ENCODE assay signal across 1 cellular context in the genomic region with DNA sequence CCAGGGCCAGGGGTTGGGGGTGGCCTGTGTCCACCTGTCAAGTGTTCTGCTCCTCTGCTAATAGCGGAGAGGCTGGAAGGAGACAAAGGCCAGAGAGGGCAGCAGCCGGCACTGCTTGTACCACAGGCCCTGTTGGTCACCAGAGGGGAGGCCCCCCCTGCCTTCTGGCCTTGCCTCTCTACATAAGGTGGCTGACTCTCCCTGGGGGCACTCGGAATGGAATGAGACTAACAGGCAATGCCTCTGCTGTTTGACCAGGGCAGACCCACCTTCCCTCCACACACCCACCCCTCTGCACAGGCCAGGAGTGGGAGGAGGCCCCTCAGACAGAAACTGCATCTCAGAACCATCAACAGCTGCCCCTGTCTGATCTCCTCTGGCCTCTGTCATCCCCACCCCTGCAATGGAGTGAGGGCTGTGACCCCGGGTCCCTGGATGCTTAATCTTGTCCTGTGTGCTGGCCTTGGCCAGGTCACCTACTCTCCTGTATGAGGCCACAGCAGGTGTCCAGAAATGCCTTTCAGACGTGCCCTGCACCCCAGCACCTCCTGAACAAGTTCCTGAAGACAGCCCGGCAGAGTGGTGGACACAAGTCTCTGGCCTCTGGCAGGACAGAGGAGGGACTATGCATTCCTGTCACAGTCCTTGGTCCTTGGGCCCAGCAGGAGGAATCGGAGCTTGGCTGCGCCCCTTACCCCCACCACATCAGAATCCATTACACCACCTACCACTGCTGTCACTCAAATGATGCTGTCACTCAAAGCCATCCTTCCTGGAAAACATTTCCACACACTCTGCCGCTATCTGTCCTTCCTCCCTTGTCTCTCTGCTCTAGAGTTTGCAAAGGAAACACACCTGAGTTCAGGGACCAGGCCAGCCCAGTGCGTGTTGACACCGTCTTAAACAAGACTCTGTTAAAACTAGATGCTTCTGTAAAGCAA.
TF ChIP-seq lines count a peak whose summit lies in the region.

No MANE protein-coding gene starts in this region.

TF ChIP-seq in HCT116, 20 proteins besides CTCF, POLR2A, EP300 and RAD21 (continued from another document):
- TF ChIP-seq ZFX (IDR thresholded peaks at IDR 0.05): no peak
- no peak for TF ChIP-seq TCF7L2 (IDR thresholded peaks at IDR 0.05; ENCODE audit: borderline replicate concordance, extremely low read depth, insufficient read depth, insufficient read length)
- TF ChIP-seq, protein P1, sequence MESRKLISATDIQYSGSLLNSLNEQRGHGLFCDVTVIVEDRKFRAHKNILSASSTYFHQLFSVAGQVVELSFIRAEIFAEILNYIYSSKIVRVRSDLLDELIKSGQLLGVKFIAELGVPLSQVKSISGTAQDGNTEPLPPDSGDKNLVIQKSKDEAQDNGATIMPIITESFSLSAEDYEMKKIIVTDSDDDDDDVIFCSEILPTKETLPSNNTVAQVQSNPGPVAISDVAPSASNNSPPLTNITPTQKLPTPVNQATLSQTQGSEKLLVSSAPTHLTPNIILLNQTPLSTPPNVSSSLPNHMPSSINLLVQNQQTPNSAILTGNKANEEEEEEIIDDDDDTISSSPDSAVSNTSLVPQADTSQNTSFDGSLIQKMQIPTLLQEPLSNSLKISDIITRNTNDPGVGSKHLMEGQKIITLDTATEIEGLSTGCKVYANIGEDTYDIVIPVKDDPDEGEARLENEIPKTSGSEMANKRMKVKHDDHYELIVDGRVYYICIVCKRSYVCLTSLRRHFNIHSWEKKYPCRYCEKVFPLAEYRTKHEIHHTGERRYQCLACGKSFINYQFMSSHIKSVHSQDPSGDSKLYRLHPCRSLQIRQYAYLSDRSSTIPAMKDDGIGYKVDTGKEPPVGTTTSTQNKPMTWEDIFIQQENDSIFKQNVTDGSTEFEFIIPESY (IDR thresholded peaks at IDR 0.05; ENCODE audit: extremely low read depth, insufficient replicate concordance, low read length): no peak
- no peak for TF ChIP-seq SP1 (IDR thresholded peaks at IDR 0.05; ENCODE audit: low read depth)
- TF ChIP-seq CBX3 (IDR thresholded peaks at IDR 0.05; ENCODE audit: low read depth): no peak
